ENCODE assay signal across 8 cellular contexts in genomic region chr20:33653218-33653899, GRCh38. TPM values are rescaled to one million over a fixed set of nuclear protein-coding genes. Genes with fewer than 3 reads are reported as not detected.
DNase-seq lines count a peak whose midpoint lies in the region; ATAC-seq and TF ChIP-seq lines count a peak whose summit lies in the region.

No MANE protein-coding gene starts in this region.

- peak; percentile 97 for TF ChIP-seq CTCF in H9 (conservative IDR thresholded peaks at IDR 0.05)

- peak in 2 of 3 donors; percentile 34 to 54 for DNase-seq in CD4-positive, CD25-positive, alpha-beta regulatory T cell
- peak; percentile 85 for DNase-seq in H9
- peak; percentile 37 for DNase-seq in NCI-H446 treated with DMSO at 0.1 percent for 48 hours (lab: John Stamatoyannopoulos, UW)
- peak; percentile 58 for DNase-seq in activated CD8-positive, alpha-beta T cell treated with anti-CD3 and anti-CD28 coated beads, Interleukin-2, amount 10 ng/mL, durations not matched to agents 7 days and 5 days
- peak; percentile 54 for DNase-seq in fibroblast of gingiva (ENCODE audit: low read depth)
- DNase-seq in naive thymus-derived CD4-positive, alpha-beta T cell: peak in 4 of 9 donors; percentile 14 to 30 (median 27)

- no CpG with 5 or more reads among the region's 16 CpGs for WGBS in H9 (ENCODE audit: extremely low coverage, insufficient read length, low lambda C conversion rate)

- no peaks in the 10 kb centered on the region for H4K20me1 ChIP-seq in H9 (ENCODE audit: control insufficient read depth, insufficient read depth, insufficient read length)

- H3K9me3 Mint-ChIP-seq in CD4-positive, CD25-positive, alpha-beta regulatory T cell: no peaks in the 10 kb centered on the region
- H3K9me3 Mint-ChIP-seq in H9: no peaks in the 10 kb centered on the region; a peak in 1 of 5 replicates
- no peaks in the 10 kb centered on the region for H3K9me3 Mint-ChIP-seq in activated CD8-positive, alpha-beta T cell treated with anti-CD3 and anti-CD28 coated beads, Interleukin-2, amount 10 ng/mL, durations not matched to agents 7 days and 5 days (ENCODE audit: insufficient read depth)
- no peaks in the 10 kb centered on the region for H3K9me3 Mint-ChIP-seq in naive thymus-derived CD4-positive, alpha-beta T cell

- H3K4me1 Mint-ChIP-seq in CD4-positive, CD25-positive, alpha-beta regulatory T cell: peaks cover 4 to 38% (median 17%) of the 10 kb centered on the region in 4 donors
- peaks cover 28 to 30% of the 10 kb centered on the region in 2 experiments for H3K4me1 Mint-ChIP-seq in H9
- H3K4me1 Mint-ChIP-seq in activated CD8-positive, alpha-beta T cell treated with anti-CD3 and anti-CD28 coated beads, Interleukin-2, amount 10 ng/mL, durations not matched to agents 7 days and 5 days (ENCODE audit: low read depth): peaks cover 4% of the 10 kb centered on the region
- peaks cover 0 to 10% (median 3%) of the 10 kb centered on the region in 7 donors for H3K4me1 Mint-ChIP-seq in naive thymus-derived CD4-positive, alpha-beta T cell

- intact Hi-C loops in naive thymus-derived CD4-positive, alpha-beta T cell (cut with micrococcal nuclease): loop anchor here (1.0 kb wide), 2 partner anchors 15 to 196 kb away; no protein-coding TSS in a partner anchor

- no peaks in the 10 kb centered on the region for H3K9me3 ChIP-seq in CD4-positive, CD25-positive, alpha-beta regulatory T cell (ENCODE audit: control insufficient read depth in 2 of 2, low read length in 2 of 2)
- no peaks in the 10 kb centered on the region for H3K9me3 ChIP-seq in H9 (ENCODE audit: control insufficient read depth, low read depth, low read length)
- no peaks in the 10 kb centered on the region for H3K9me3 ChIP-seq in naive thymus-derived CD4-positive, alpha-beta T cell (ENCODE audit: control insufficient read depth in 2 of 3, low read length in 3 of 3)

- H2BK120ac ChIP-seq in H9 (ENCODE audit: low read depth, low read length, poor library complexity, severe bottlenecking): no peak overlapping the region

- no peak overlapping the region for H4K91ac ChIP-seq in H9 (ENCODE audit: insufficient read length, low read depth, low read length)

- H2AFZ ChIP-seq in H9 (ENCODE audit: low read length): no peak overlapping the region

- no peak overlapping the region for H3K14ac ChIP-seq in H9 (ENCODE audit: insufficient read depth, low read length)

- no peaks in the 10 kb centered on the region for H3K36me3 ChIP-seq in CD4-positive, CD25-positive, alpha-beta regulatory T cell (ENCODE audit: control insufficient read depth, insufficient read depth, low read length)
- no peaks in the 10 kb centered on the region for H3K36me3 ChIP-seq in naive thymus-derived CD4-positive, alpha-beta T cell (ENCODE audit: control insufficient read depth in 2 of 3, insufficient read depth in 3 of 3, low read length in 3 of 3)

- POLR2A ChIA-PET in activated CD8-positive, alpha-beta T cell treated with anti-CD3 and anti-CD28 coated beads, Interleukin-2, amount 10 ng/mL, durations not matched to agents 7 days and 5 days (lab: Charles Lee): interaction anchor here (0.6 to 1.0 kb wide), 4 partner anchors 10 to 752 kb away, joined by 3 to 4 read pairs (median 3); no protein-coding TSS in a partner anchor
- POLR2A ChIA-PET in naive thymus-derived CD4-positive, alpha-beta T cell (lab: Charles Lee): interaction anchor here (1.3 to 2.6 kb wide), 2 partner anchors 10 to 14 kb away, joined by 8 to 12 read pairs; partner anchors contain the start of genes ACTL10 and C20orf144

- no peak overlapping the region for H4K5ac ChIP-seq in H9 (ENCODE audit: insufficient read length, low read depth, low read length)

- H3K27ac Mint-ChIP-seq in CD4-positive, CD25-positive, alpha-beta regulatory T cell: peak overlapping the region in 2 of 3 donors; percentile 44 to 74
- peak overlapping the region in 2 of 3 experiments; percentile 81; a peak in 2 of 7 replicates for H3K27ac Mint-ChIP-seq in H9
- H3K27ac Mint-ChIP-seq in activated CD8-positive, alpha-beta T cell treated with anti-CD3 and anti-CD28 coated beads, Interleukin-2, amount 10 ng/mL, durations not matched to agents 7 days and 5 days: peak overlapping the region; percentile 1
- H3K27ac Mint-ChIP-seq in naive thymus-derived CD4-positive, alpha-beta T cell: peak overlapping the region in 1 of 9 donors; percentile 41

- H2BK5ac ChIP-seq in H9 (ENCODE audit: insufficient read length, low read length): no peak overlapping the region

- peak in 1 of 2 donors; percentile 57 for ATAC-seq in CD4-positive, CD25-positive, alpha-beta regulatory T cell (ENCODE audit: low read depth in 2 of 2)
- peak; percentile 63 for ATAC-seq in activated CD8-positive, alpha-beta T cell treated with anti-CD3 and anti-CD28 coated beads, Interleukin-2, amount 10 ng/mL, durations not matched to agents 7 days and 5 days
- peak; percentile 72 for ATAC-seq in naive thymus-derived CD4-positive, alpha-beta T cell
- no peak for ATAC-seq in GM19467 (IDR thresholded peaks at IDR 0.05; ENCODE audit: unreplicated experiment)
- ATAC-seq in HG03469 (IDR thresholded peaks at IDR 0.05; ENCODE audit: unreplicated experiment): no peak

- peak overlapping the region in 2 of 4 donors; percentile 43 to 82 for H3K4me3 Mint-ChIP-seq in CD4-positive, CD25-positive, alpha-beta regulatory T cell
- no peak overlapping the region for H3K4me3 Mint-ChIP-seq in H9
- no peak overlapping the region for H3K4me3 Mint-ChIP-seq in activated CD8-positive, alpha-beta T cell treated with anti-CD3 and anti-CD28 coated beads, Interleukin-2, amount 10 ng/mL, durations not matched to agents 7 days and 5 days
- H3K4me3 Mint-ChIP-seq in naive thymus-derived CD4-positive, alpha-beta T cell: no peak overlapping the region

- no peaks in the 10 kb centered on the region for H3K79me2 ChIP-seq in H9 (ENCODE audit: insufficient read depth, low read length)

- H3K23me2 ChIP-seq in H9 (ENCODE audit: insufficient read length, low read depth, low read length, poor library complexity, severe bottlenecking): no peaks in the 10 kb centered on the region

- H2AK5ac ChIP-seq in H9 (ENCODE audit: insufficient read length, low read length): no peak overlapping the region

- H2BK20ac ChIP-seq in H9 (ENCODE audit: low read depth, low read length, poor library complexity, severe bottlenecking): no peak overlapping the region

- no peaks in the 10 kb centered on the region for H3K27me3 Mint-ChIP-seq in CD4-positive, CD25-positive, alpha-beta regulatory T cell
- H3K27me3 Mint-ChIP-seq in H9 (ENCODE audit: low read depth): no peaks in the 10 kb centered on the region
- no peaks in the 10 kb centered on the region for H3K27me3 Mint-ChIP-seq in activated CD8-positive, alpha-beta T cell treated with anti-CD3 and anti-CD28 coated beads, Interleukin-2, amount 10 ng/mL, durations not matched to agents 7 days and 5 days (ENCODE audit: low read depth)
- no peaks in the 10 kb centered on the region for H3K27me3 Mint-ChIP-seq in naive thymus-derived CD4-positive, alpha-beta T cell

- no peak overlapping the region for H4K8ac ChIP-seq in H9 (replicated peaks; ENCODE audit: insufficient read length, low read depth, low read length)

- no peak overlapping the region for H3K9ac ChIP-seq in H9 (ENCODE audit: extremely low read depth, insufficient read length, low read length)

- no peak overlapping the region for H3K4me3 ChIP-seq in CD4-positive, CD25-positive, alpha-beta regulatory T cell (ENCODE audit: low read depth, low read length)
- no peak overlapping the region for H3K4me3 ChIP-seq in naive thymus-derived CD4-positive, alpha-beta T cell (ENCODE audit: low read length)

- no peak overlapping the region for H2BK15ac ChIP-seq in H9 (ENCODE audit: low read depth, low read length)

- no peak overlapping the region for H3K18ac ChIP-seq in H9 (ENCODE audit: insufficient read length, low read depth, low read length)

- H3T11ph ChIP-seq in H9 (ENCODE audit: low read length): no peak overlapping the region

- peaks cover 5% of the 10 kb centered on the region for H3K4me1 ChIP-seq in CD4-positive, CD25-positive, alpha-beta regulatory T cell (ENCODE audit: control insufficient read depth, insufficient read depth, low read length, poor library complexity, severe bottlenecking)
- no peaks in the 10 kb centered on the region for H3K4me1 ChIP-seq in H9 (ENCODE audit: insufficient read depth, low read length)
- H3K4me1 ChIP-seq in naive thymus-derived CD4-positive, alpha-beta T cell (ENCODE audit: control insufficient read depth in 2 of 2, insufficient read depth in 2 of 2, low read length in 2 of 2): no peaks in the 10 kb centered on the region

- no peaks in the 10 kb centered on the region for H3K36me3 Mint-ChIP-seq in CD4-positive, CD25-positive, alpha-beta regulatory T cell
- H3K36me3 Mint-ChIP-seq in H9 (ENCODE audit: insufficient read depth in 1 of 3, low read depth in 3 of 3): peaks cover 0 to 23% (median 0%) of the 10 kb centered on the region in 3 experiments; a peak in 2 of 7 replicates
- peaks cover 2% of the 10 kb centered on the region for H3K36me3 Mint-ChIP-seq in activated CD8-positive, alpha-beta T cell treated with anti-CD3 and anti-CD28 coated beads, Interleukin-2, amount 10 ng/mL, durations not matched to agents 7 days and 5 days (ENCODE audit: low read depth)
- H3K36me3 Mint-ChIP-seq in naive thymus-derived CD4-positive, alpha-beta T cell: no peaks in the 10 kb centered on the region

- H2BK12ac ChIP-seq in H9 (ENCODE audit: insufficient read length, low read depth, low read length): no peak overlapping the region

- H3K56ac ChIP-seq in H9 (ENCODE audit: insufficient read length, low read depth, low read length): no peak overlapping the region

- no peaks in the 10 kb centered on the region for H3K79me1 ChIP-seq in H9 (ENCODE audit: insufficient read depth, low read depth, low read length, poor library complexity, severe bottlenecking)

- H3K27me3 ChIP-seq in CD4-positive, CD25-positive, alpha-beta regulatory T cell (ENCODE audit: control insufficient read depth, insufficient read depth, low read length): no peaks in the 10 kb centered on the region
- no peaks in the 10 kb centered on the region for H3K27me3 ChIP-seq in H9 (ENCODE audit: insufficient read depth, low read length)
- no peaks in the 10 kb centered on the region for H3K27me3 ChIP-seq in naive thymus-derived CD4-positive, alpha-beta T cell (ENCODE audit: control insufficient read depth in 2 of 2, insufficient read depth in 2 of 2, low read length in 2 of 2)

- no peak overlapping the region for H3K27ac ChIP-seq in CD4-positive, CD25-positive, alpha-beta regulatory T cell (ENCODE audit: insufficient read depth, low read length, poor library complexity, severe bottlenecking)
- H3K27ac ChIP-seq in H9 (ENCODE audit: insufficient read length, low read depth, low read length): no peak overlapping the region
- H3K27ac ChIP-seq in naive thymus-derived CD4-positive, alpha-beta T cell (ENCODE audit: low read depth, low read length): no peak overlapping the region

- no peak overlapping the region for H3K4ac ChIP-seq in H9 (ENCODE audit: low read depth, low read length)

- CTCF ChIA-PET in activated CD8-positive, alpha-beta T cell treated with anti-CD3 and anti-CD28 coated beads, Interleukin-2, amount 10 ng/mL, durations not matched to agents 7 days and 5 days (lab: Charles Lee): interaction anchor here (0.7 to 4.8 kb wide), 11 partner anchors 9 to 207 kb away, joined by 3 to 25 read pairs (median 4); partner anchors contain the start of genes ACTL10, C20orf144 and CBFA2T2
- CTCF ChIA-PET in naive thymus-derived CD4-positive, alpha-beta T cell (lab: Charles Lee): interaction anchor here (0.6 to 1.5 kb wide), 8 partner anchors 12 to 304 kb away, joined by 3 to 9 read pairs (median 3); no protein-coding TSS in a partner anchor

- H3K23ac ChIP-seq in H9 (ENCODE audit: insufficient read length, low read depth, low read length): no peak overlapping the region

- no peak overlapping the region for H3K4me2 ChIP-seq in H9 (ENCODE audit: insufficient read depth, insufficient read length, low read length)

RNA-seq across cellular contexts. Expression of gene C20orf144, which starts 8.8 kb away (rescaled TPM):
- not detected for total RNA-seq in CD4-positive, CD25-positive, alpha-beta regulatory T cell
- polyA plus RNA-seq in CD4-positive, CD25-positive, alpha-beta regulatory T cell: under 1 TPM in 1 of 4 donors, not detected in 3; 0.41 TPM
- total RNA-seq in H9 (2021): 0.24 and 0.26 TPM in 2 replicates
- under 1 TPM; 0.16 to 0.21 TPM for total RNA-seq in activated CD8-positive, alpha-beta T cell treated with anti-CD3 and anti-CD28 coated beads, Interleukin-2, amount 10 ng/mL, durations not matched to agents 7 days and 5 days
- total RNA-seq in naive thymus-derived CD4-positive, alpha-beta T cell: under 1 TPM in 4 of 5 experiments, not detected in 1; 0.17 to 0.79 (median 0.30) TPM
- polyA plus RNA-seq in naive thymus-derived CD4-positive, alpha-beta T cell: under 1 TPM in 1 of 2 donors, not detected in 1; 0.20 TPM

RNA-seq across cellular contexts. Expression of gene ACTL10, which starts 13.4 kb away (rescaled TPM):
- 2.0 TPM for total RNA-seq in CD4-positive, CD25-positive, alpha-beta regulatory T cell
- 10 to 100 TPM in 1 of 4 donors, 1 to 10 TPM in 3; 7.1 to 11.6 (median 8.6) TPM for polyA plus RNA-seq in CD4-positive, CD25-positive, alpha-beta regulatory T cell
- total RNA-seq in H9 (2021): 0.46 and 0.55 TPM in 2 replicates
- 1 to 10 TPM; 2.9 to 3.2 TPM for total RNA-seq in activated CD8-positive, alpha-beta T cell treated with anti-CD3 and anti-CD28 coated beads, Interleukin-2, amount 10 ng/mL, durations not matched to agents 7 days and 5 days
- total RNA-seq in naive thymus-derived CD4-positive, alpha-beta T cell: 1 to 10 TPM in 4 of 5 experiments, under 1 TPM in 1; 0.66 to 4.9 (median 3.2) TPM
- 1 to 10 TPM; 2.0 to 4.4 TPM for polyA plus RNA-seq in naive thymus-derived CD4-positive, alpha-beta T cell

RNA-seq across cellular contexts. Expression of gene NECAB3, which starts 20.9 kb away (rescaled TPM):
- 15.6 TPM for total RNA-seq in CD4-positive, CD25-positive, alpha-beta regulatory T cell
- polyA plus RNA-seq in CD4-positive, CD25-positive, alpha-beta regulatory T cell: 1 to 10 TPM; 3.0 to 6.3 (median 3.6) TPM
- total RNA-seq in H9 (2021): 51.5 and 57.7 TPM in 2 replicates
- total RNA-seq in activated CD8-positive, alpha-beta T cell treated with anti-CD3 and anti-CD28 coated beads, Interleukin-2, amount 10 ng/mL, durations not matched to agents 7 days and 5 days: 10 to 100 TPM; 28.4 to 38.2 TPM
- total RNA-seq in naive thymus-derived CD4-positive, alpha-beta T cell: 10 to 100 TPM; 10.8 to 46.8 (median 16.3) TPM
- 1 to 10 TPM; 2.3 to 2.7 TPM for polyA plus RNA-seq in naive thymus-derived CD4-positive, alpha-beta T cell

RNA-seq across cellular contexts. Expression of gene E2F1, which starts 32.8 kb away (rescaled TPM):
- total RNA-seq in CD4-positive, CD25-positive, alpha-beta regulatory T cell: 3.1 TPM
- polyA plus RNA-seq in CD4-positive, CD25-positive, alpha-beta regulatory T cell: 1 to 10 TPM in 1 of 4 donors, under 1 TPM in 3; 0.48 to 2.4 (median 0.85) TPM
- total RNA-seq in H9 (2021): 57.9 and 58.7 TPM in 2 replicates
- total RNA-seq in activated CD8-positive, alpha-beta T cell treated with anti-CD3 and anti-CD28 coated beads, Interleukin-2, amount 10 ng/mL, durations not matched to agents 7 days and 5 days: 10 to 100 TPM; 74.5 to 80.8 TPM
- total RNA-seq in naive thymus-derived CD4-positive, alpha-beta T cell: 10 to 100 TPM in 1 of 5 experiments, 1 to 10 TPM in 3, under 1 TPM in 1; 0.98 to 61.6 (median 1.6) TPM
- polyA plus RNA-seq in naive thymus-derived CD4-positive, alpha-beta T cell: under 1 TPM in 1 of 2 donors, not detected in 1; 0.46 TPM

Comparison
In these comparisons a context has a peak if more than half of its experiments do, and no peak if none do; other contexts are left out.
1. ATAC-seq: peak in activated CD8-positive, alpha-beta T cell treated with anti-CD3 and anti-CD28 coated beads, Interleukin-2, amount 10 ng/mL, durations not matched to agents 7 days and 5 days (single experiment) and naive thymus-derived CD4-positive, alpha-beta T cell (single experiment); none in GM19467 (single experiment) and HG03469 (single experiment).